19 cellular contexts compared by ENCODE assay signal in the genomic region with DNA sequence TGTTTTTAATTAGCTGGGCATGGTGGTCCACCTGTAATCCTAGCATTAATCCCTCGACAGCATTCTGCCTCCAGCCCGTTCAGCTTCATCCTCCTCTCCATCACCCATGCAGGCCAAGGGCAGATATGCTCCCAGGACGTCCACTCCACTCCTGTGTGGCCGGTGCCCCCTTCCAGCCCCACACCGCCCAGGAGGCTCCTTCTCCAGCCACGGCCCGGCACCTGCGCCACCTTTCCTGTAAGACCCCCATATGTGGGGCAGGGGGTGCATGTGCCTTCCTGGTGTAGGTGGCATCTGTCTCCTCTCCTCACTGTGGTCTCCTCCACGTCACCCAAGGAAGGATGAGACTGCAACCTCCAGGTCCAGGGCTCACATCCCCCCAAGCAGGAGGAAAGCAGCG. TPM values are rescaled to one million over a fixed set of nuclear protein-coding genes. Genes with fewer than 3 reads are reported as not detected.
A peak's percentile ranks its signal among the peaks of the same experiment; 100 is the strongest.
DNase-seq lines count a peak whose midpoint lies in the region; ATAC-seq and TF ChIP-seq lines count a peak whose summit lies in the region.
"Had no signal": no experiment of that assay in that cellular context is flagged by ENCODE, and none has a peak within 500 bp of the region (broad histone marks: within the 10 kb centered on the region; RNA-seq: fewer than 3 reads in every experiment).

No MANE protein-coding gene starts in this region.

- no peaks in the 10 kb centered on the region for H3K9me3 ChIP-seq in neuronal stem cell (replicated peaks in 1 of 2; ENCODE audit: control insufficient read depth in 2 of 2, insufficient read depth in 1 of 2, low read depth in 1 of 2, low read length in 2 of 2)
- peaks cover 0 to 23% (median 6%) of the 10 kb centered on the region in 11 donors for H3K9me3 ChIP-seq in heart right ventricle
- H3K9me3 ChIP-seq: BE2C, HAP-1 had no signal

- H3K14ac ChIP-seq in neuronal stem cell (ENCODE audit: low read length), result peak overlapping the region; percentile 63

- H2BK15ac ChIP-seq in neuronal stem cell (ENCODE audit: low read length), result peak overlapping the region; percentile 47

- H3K27ac ChIP-seq in neuronal stem cell (replicated peaks; ENCODE audit: low read length), result no peak overlapping the region
- no peak overlapping the region for H3K27ac ChIP-seq in heart right ventricle
- H3K27ac ChIP-seq in foreskin keratinocyte, result no peak overlapping the region
- H3K27ac ChIP-seq in coronary artery, result no peak overlapping the region

- peak overlapping the region; percentile 41 for H3K18ac ChIP-seq in neuronal stem cell (ENCODE audit: low read length)

- no peak overlapping the region for H2BK12ac ChIP-seq in neuronal stem cell (ENCODE audit: low read length)

- no peaks in the 10 kb centered on the region for H3K36me3 Mint-ChIP-seq in central memory CD8-positive, alpha-beta T cell (ENCODE audit: insufficient read depth)

- no peaks in the 10 kb centered on the region for H3K9me3 Mint-ChIP-seq in central memory CD8-positive, alpha-beta T cell
- H3K9me3 Mint-ChIP-seq: GM23338 had no signal

- no peak overlapping the region for H3K4me2 ChIP-seq in neuronal stem cell (ENCODE audit: insufficient read depth, low read length, poor library complexity, severe bottlenecking)
- H3K4me2 ChIP-seq: GM23338 had no signal

- peak overlapping the region; percentile 26 for H3K27ac Mint-ChIP-seq in central memory CD8-positive, alpha-beta T cell (ENCODE audit: low read depth)
- H3K27ac Mint-ChIP-seq: CD4-positive, CD25-positive, alpha-beta regulatory T cell; GM23338 had no signal

- H2AK5ac ChIP-seq in neuronal stem cell (ENCODE audit: low read depth, low read length), result peak overlapping the region; percentile 77

- H4K8ac ChIP-seq in neuronal stem cell (ENCODE audit: low read depth, low read length), result no peak overlapping the region

- H3K4me3 ChIP-seq in neuronal stem cell (ENCODE audit: low read length in 2 of 2), result no peak overlapping the region
- no peak overlapping the region for H3K4me3 ChIP-seq in heart right ventricle
- H3K4me3 ChIP-seq in coronary artery, result no peak overlapping the region
- H3K4me3 ChIP-seq: GM23338, HAP-1 had no signal

- no peak overlapping the region for H3K4ac ChIP-seq in neuronal stem cell (ENCODE audit: low read length)

- H3K4me3 Mint-ChIP-seq in central memory CD8-positive, alpha-beta T cell, result no peak overlapping the region
- H3K4me3 Mint-ChIP-seq: CD4-positive, CD25-positive, alpha-beta regulatory T cell; CD8-positive, alpha-beta memory T cell; GM23338 had no signal

- in situ Hi-C loops in GM13976 (cut with MboI; ENCODE audit: low sequenced_read_pairs, unreplicated experiment), result no loop called here

- intact Hi-C loops in heart right ventricle (cut with DNase I), result no loop called here

- peak overlapping the region; percentile 58 for H3K23ac ChIP-seq in neuronal stem cell (ENCODE audit: low read depth, low read length, poor library complexity)

- no peak overlapping the region for H2BK5ac ChIP-seq in neuronal stem cell (ENCODE audit: low read length)

- H3K4me1 Mint-ChIP-seq in central memory CD8-positive, alpha-beta T cell, result peaks cover 27% of the 10 kb centered on the region

- H3K36me3 ChIP-seq in neuronal stem cell (replicated peaks in 1 of 2; ENCODE audit: control insufficient read depth in 2 of 2, insufficient read depth in 2 of 2, low read length in 2 of 2), result no peaks in the 10 kb centered on the region
- no peaks in the 10 kb centered on the region for H3K36me3 ChIP-seq in heart right ventricle
- H3K36me3 ChIP-seq: BE2C, HAP-1 had no signal

- H2AFZ ChIP-seq in neuronal stem cell (ENCODE audit: low read length), result no peak overlapping the region
- H2AFZ ChIP-seq: GM23338 had no signal

- TF ChIP-seq CTCF in GM13976 (IDR thresholded peaks at IDR 0.05; ENCODE audit: borderline replicate concordance, control extremely low read depth, extremely low read depth, insufficient read depth, missing control alignments) (no peak), heart right ventricle (IDR thresholded peaks at IDR 0.05) (no peak), foreskin keratinocyte (conservative IDR thresholded peaks at IDR 0.05) (no peak), coronary artery (IDR thresholded peaks at IDR 0.05) (no peak)

- H4K91ac ChIP-seq in neuronal stem cell (ENCODE audit: low read depth, low read length, poor library complexity), result no peak overlapping the region

- no peak overlapping the region for H3K9ac ChIP-seq in neuronal stem cell (ENCODE audit: low read depth, low read length, poor library complexity)

- H3K27me3 ChIP-seq in neuronal stem cell (ENCODE audit: control insufficient read depth in 3 of 3, insufficient read depth in 3 of 3, low read depth in 1 of 3, low read length in 3 of 3) (peaks cover 0 to 4% (median 0%) of the 10 kb centered on the region in 3 experiments), heart right ventricle (no peaks in the 10 kb centered on the region), foreskin keratinocyte (peaks cover 6% of the 10 kb centered on the region)
- H3K27me3 ChIP-seq: BE2C had no signal

- peak; percentile 5 for DNase-seq in AG08396 (ENCODE audit: low spot score)
- DNase-seq in GM13976 (ENCODE audit: low spot score), result peak; percentile 22
- DNase-seq in central memory CD8-positive, alpha-beta T cell (ENCODE audit: low spot score in 2 of 2), result peak in 1 of 2 donors; percentile 3
- no peak for DNase-seq in neuronal stem cell (ENCODE audit: low spot score)
- DNase-seq in heart right ventricle, result no peak
- DNase-seq in foreskin keratinocyte, result no peak
- DNase-seq in coronary artery (ENCODE audit: low spot score), result no peak
- DNase-seq: C1 segment of cervical spinal cord; CD4-positive, CD25-positive, alpha-beta regulatory T cell; CD8-positive, alpha-beta memory T cell; COR-L47; DMS 273 treated with DMSO at 0.1 percent for 48 hours; DMS53; DND-41; EL had no signal

- no peak overlapping the region for H2BK120ac ChIP-seq in neuronal stem cell (ENCODE audit: low read depth, low read length)

- ATAC-seq in central memory CD8-positive, alpha-beta T cell (replicated peaks; ENCODE audit: extremely low read depth, poor library complexity, severe bottlenecking), result no peak
- ATAC-seq in heart right ventricle, result no peak
- ATAC-seq in GM21367 (IDR thresholded peaks at IDR 0.05; ENCODE audit: unreplicated experiment), result no peak
- ATAC-seq in foreskin keratinocyte, result no peak
- ATAC-seq: GM23338 had no signal

- H3K4me1 ChIP-seq in neuronal stem cell (ENCODE audit: control insufficient read depth in 2 of 2, insufficient read depth in 1 of 2, low read depth in 1 of 2, low read length in 2 of 2), result peaks cover 0 to 7% of the 10 kb centered on the region in 2 donors
- no peaks in the 10 kb centered on the region for H3K4me1 ChIP-seq in heart right ventricle
- H3K4me1 ChIP-seq in foreskin keratinocyte, result no peaks in the 10 kb centered on the region
- H3K4me1 ChIP-seq: BE2C, HAP-1 had no signal

- no CpG with 5 or more reads among the region's 10 CpGs for WGBS in neuronal stem cell (ENCODE audit: extremely low coverage in 2 of 2, insufficient read length in 2 of 2, insufficient replicate concordance in 1 of 2), 2 donors
- 92 to 93% methylated on average over 10 of the region's 10 CpGs for WGBS in heart right ventricle, 2 donors

- H3K27me3 Mint-ChIP-seq in central memory CD8-positive, alpha-beta T cell, result no peaks in the 10 kb centered on the region

- peaks cover 2% of the 10 kb centered on the region for H3K79me1 ChIP-seq in neuronal stem cell (ENCODE audit: low read depth, low read length)

RNA-seq across cellular contexts. Expression of gene MXD4, which starts 57.0 kb away (rescaled TPM):
- 45.6 TPM for polyA plus RNA-seq in neuronal stem cell (2013, experiment 1 of 2)
- polyA plus RNA-seq in neuronal stem cell (2013, experiment 2 of 2), result 47.1 TPM
- total RNA-seq in heart right ventricle, result 10 to 100 TPM; 19.1 to 44.2 (median 27.9) TPM
- 10 to 100 TPM; 29.6 to 82.2 TPM for polyA plus RNA-seq in heart right ventricle
- 8.8 and 15.8 TPM in 2 replicates for total RNA-seq in foreskin keratinocyte
- polyA plus RNA-seq in foreskin keratinocyte, result 11.1 and 20.0 TPM in 2 replicates

Comparison
In these comparisons a context has a peak if more than half of its experiments do, and no peak if none do; other contexts are left out.
1. DNase-seq: peak in AG08396 (single experiment) and GM13976 (single experiment); none in neuronal stem cell (single experiment), heart right ventricle (0 of 2), foreskin keratinocyte (0 of 2) and coronary artery (single experiment).